In genomic region chr16:25108054-25108453, GRCh38 we compare ENCODE assay signal across 8 cellular contexts. TPM values are rescaled to one million over a fixed set of nuclear protein-coding genes. Genes with fewer than 3 reads are reported as not detected.
DNase-seq lines count a peak whose midpoint lies in the region; ATAC-seq and TF ChIP-seq lines count a peak whose summit lies in the region.

No MANE protein-coding gene starts in this region.

- dilution Hi-C loops in IMR-90 (cut with HindIII; ENCODE audit: low sequenced_read_pairs, unreplicated experiment) = no loop called here

- H4K5ac ChIP-seq in IMR-90 (ENCODE audit: low read depth, low read length) = no peak overlapping the region

- H3K79me1 ChIP-seq in IMR-90 (ENCODE audit: low read depth in 1 of 2, low read length in 2 of 2) = peaks cover 13 to 48% of the 10 kb centered on the region in 2 experiments; a peak in 3 of 4 replicates

- H3K27ac ChIP-seq in IMR-90 (ENCODE audit: insufficient read depth, low read length) (no peak overlapping the region), testis (no peak overlapping the region), sigmoid colon (peak overlapping the region in 1 of 4 donors; percentile 95)

- TF ChIP-seq CTCF in Calu3 (IDR thresholded peaks at IDR 0.05; ENCODE audit: unreplicated experiment) (no peak), IMR-90 (conservative IDR thresholded peaks at IDR 0.05; ENCODE audit: low read depth, low read length) (no peak), testis (IDR thresholded peaks at IDR 0.05) (no peak), CD14-positive monocyte (IDR thresholded peaks at IDR 0.05) (no peak), sigmoid colon (IDR thresholded peaks at IDR 0.05) (no peak)

- peak overlapping the region; percentile 95 for H3K27ac Mint-ChIP-seq in Calu3 (ENCODE audit: unreplicated experiment)
- peak overlapping the region; percentile 82 for H3K27ac Mint-ChIP-seq in activated CD4-positive, alpha-beta memory T cell treated with anti-CD3 and anti-CD28 coated beads, Interleukin-2, amount 10 ng/mL, durations not matched to agents 7 days and 5 days
- H3K27ac Mint-ChIP-seq in CD14-positive monocyte = peak overlapping the region in 1 of 7 donors; percentile 88

- no peaks in the 10 kb centered on the region for H4K20me1 ChIP-seq in IMR-90 (ENCODE audit: insufficient read depth, low read length)

- peak overlapping the region; percentile 94; the same call in 1 of the 2 replicates for H4K91ac ChIP-seq in IMR-90 (ENCODE audit: insufficient read depth, low read depth, low read length)

- H4K8ac ChIP-seq in IMR-90 (ENCODE audit: low read depth in 2 of 2, low read length in 2 of 2) = peak overlapping the region; percentile 99; a peak in 3 of 4 replicates

- no peak overlapping the region for H2BK5ac ChIP-seq in IMR-90 (ENCODE audit: low read depth, low read length, poor library complexity, severe bottlenecking)

- no peak for TF ChIP-seq RAD21 in IMR-90 (IDR thresholded peaks at IDR 0.05; ENCODE audit: low read length)

- TF ChIP-seq POLR2A in IMR-90 (IDR thresholded peaks at IDR 0.05; ENCODE audit: low read depth, low read length) = no peak
- TF ChIP-seq POLR2A in testis (IDR thresholded peaks at IDR 0.05) = no peak
- no peak for TF ChIP-seq POLR2A in sigmoid colon (IDR thresholded peaks at IDR 0.05)

- H3K56ac ChIP-seq in IMR-90 (ENCODE audit: extremely low read depth, insufficient read depth, low read length) = no peak overlapping the region

- ATAC-seq in IMR-90 (ENCODE audit: low read depth) = no peak

- H3K9me3 ChIP-seq in IMR-90 (ENCODE audit: control insufficient read depth, insufficient read depth, low read length) = no peaks in the 10 kb centered on the region
- H3K9me3 ChIP-seq in testis = no peaks in the 10 kb centered on the region
- H3K9me3 ChIP-seq in sigmoid colon = no peaks in the 10 kb centered on the region

- H3K9me3 Mint-ChIP-seq in Calu3 (ENCODE audit: low read depth, unreplicated experiment) (no peaks in the 10 kb centered on the region), CD14-positive monocyte (no peaks in the 10 kb centered on the region)
- H3K9me3 Mint-ChIP-seq in activated CD4-positive, alpha-beta memory T cell treated with anti-CD3 and anti-CD28 coated beads, Interleukin-2, amount 10 ng/mL, durations not matched to agents 7 days and 5 days = no peaks in the 10 kb centered on the region

- H3K4me3 ChIP-seq in IMR-90 (ENCODE audit: insufficient read depth, low read depth, low read length) (no peak overlapping the region), testis (no peak overlapping the region), sigmoid colon (no peak overlapping the region)

- no peak for TF ChIP-seq EP300 in sigmoid colon (IDR thresholded peaks at IDR 0.05)

- H2BK15ac ChIP-seq in IMR-90 (ENCODE audit: low read depth, low read length) = peak overlapping the region; percentile 31; the same call in 1 of the 3 replicates

- H3K27me3 ChIP-seq in IMR-90 (ENCODE audit: control insufficient read depth, insufficient read depth, low read length) = no peaks in the 10 kb centered on the region
- H3K27me3 ChIP-seq in testis = no peaks in the 10 kb centered on the region
- no peaks in the 10 kb centered on the region for H3K27me3 ChIP-seq in sigmoid colon

- H3K14ac ChIP-seq in IMR-90 (replicated peaks; ENCODE audit: low read depth, low read length) = no peak overlapping the region

- in situ Hi-C loops in IMR-90 (cut with MboI; ENCODE audit: low sequenced_read_pairs) = no loop called here

- no peak overlapping the region for H3K9ac ChIP-seq in IMR-90 (ENCODE audit: low read depth, low read length)

- peaks cover 14% of the 10 kb centered on the region; the same call in 1 of the 2 replicates for H3K9me1 ChIP-seq in IMR-90 (ENCODE audit: insufficient read depth, low read length)

- WGBS in IMR-90 (ENCODE audit: extremely low coverage in 2 of 2, insufficient read length in 1 of 2), 2 experiments = no CpG with 5 or more reads among the region's 3 CpGs
- WGBS in testis, 2 donors = 75 to 81% methylated on average over 3 of the region's 3 CpGs
- 70 to 90% methylated on average over 3 of the region's 3 CpGs for WGBS in sigmoid colon, 2 donors

- no peak overlapping the region for H2AFZ ChIP-seq in IMR-90 (replicated peaks; ENCODE audit: low read length, poor library complexity)

- no peaks in the 10 kb centered on the region for H3K36me3 ChIP-seq in IMR-90 (ENCODE audit: control insufficient read depth, insufficient read depth, low read length)
- no peaks in the 10 kb centered on the region for H3K36me3 ChIP-seq in testis (ENCODE audit: low read depth, missing control alignments)
- H3K36me3 ChIP-seq in sigmoid colon = no peaks in the 10 kb centered on the region

- H2BK120ac ChIP-seq in IMR-90 (ENCODE audit: low read depth, low read length) = peak overlapping the region; percentile 80; the same call in 1 of the 2 replicates

- H3K4me2 ChIP-seq in IMR-90 (ENCODE audit: low read depth, low read length) = no peak overlapping the region

- H3K18ac ChIP-seq in IMR-90 (ENCODE audit: low read depth, low read length) = no peak overlapping the region

- peaks cover 39% of the 10 kb centered on the region for H3K36me3 Mint-ChIP-seq in Calu3 (ENCODE audit: insufficient read depth, unreplicated experiment)
- H3K36me3 Mint-ChIP-seq in activated CD4-positive, alpha-beta memory T cell treated with anti-CD3 and anti-CD28 coated beads, Interleukin-2, amount 10 ng/mL, durations not matched to agents 7 days and 5 days (ENCODE audit: low read depth) = peaks cover 8% of the 10 kb centered on the region
- no peaks in the 10 kb centered on the region for H3K36me3 Mint-ChIP-seq in CD14-positive monocyte

- peak overlapping the region; percentile 26 for H2AK9ac ChIP-seq in IMR-90 (replicated peaks; ENCODE audit: low read depth, low read length, poor library complexity)

- peak overlapping the region; percentile 14; the same call in 1 of the 2 replicates for H3K4ac ChIP-seq in IMR-90 (ENCODE audit: low read depth, low read length)

- peak overlapping the region; percentile 59; the same call in 1 of the 2 replicates for H2AK5ac ChIP-seq in IMR-90 (ENCODE audit: low read depth, low read length)

- peak overlapping the region; percentile 42; the same call in 1 of the 2 replicates for H2BK20ac ChIP-seq in IMR-90 (ENCODE audit: low read depth, low read length)

- CTCF ChIA-PET in Calu3 (lab: Charles Lee) (no interaction called here), IMR-90 (lab: Yijun Ruan, JAX) (interaction anchor here (1.4 kb wide), 1 partner anchor 48 kb away, joined by 3 read pairs; no protein-coding TSS in a partner anchor)
- CTCF ChIA-PET in activated CD4-positive, alpha-beta memory T cell treated with anti-CD3 and anti-CD28 coated beads, Interleukin-2, amount 10 ng/mL, durations not matched to agents 7 days and 5 days (lab: Charles Lee) = interaction anchor here (0.6 to 3.1 kb wide), 6 partner anchors 51 to 117 kb away, joined by 3 to 20 read pairs (median 7); no protein-coding TSS in a partner anchor

- H3K27me3 Mint-ChIP-seq in Calu3 (ENCODE audit: unreplicated experiment) = peaks cover 6% of the 10 kb centered on the region
- H3K27me3 Mint-ChIP-seq in activated CD4-positive, alpha-beta memory T cell treated with anti-CD3 and anti-CD28 coated beads, Interleukin-2, amount 10 ng/mL, durations not matched to agents 7 days and 5 days = no peaks in the 10 kb centered on the region
- peaks cover 0 to 1% (median 0%) of the 10 kb centered on the region in 3 donors for H3K27me3 Mint-ChIP-seq in CD14-positive monocyte (ENCODE audit: low read depth in 3 of 3)

- H3K4me3 Mint-ChIP-seq in Calu3 (ENCODE audit: low read depth, unreplicated experiment) (peak overlapping the region; percentile 91), CD14-positive monocyte (peak overlapping the region in 1 of 2 donors; percentile 96)
- peak overlapping the region; percentile 90 for H3K4me3 Mint-ChIP-seq in activated CD4-positive, alpha-beta memory T cell treated with anti-CD3 and anti-CD28 coated beads, Interleukin-2, amount 10 ng/mL, durations not matched to agents 7 days and 5 days

- H3K23ac ChIP-seq in IMR-90 (ENCODE audit: low read depth, low read length) = no peak overlapping the region

- H3K4me1 Mint-ChIP-seq in Calu3 (ENCODE audit: low read depth, unreplicated experiment) (peaks cover 41% of the 10 kb centered on the region), CD14-positive monocyte (peaks cover 33% of the 10 kb centered on the region)
- peaks cover 47% of the 10 kb centered on the region for H3K4me1 Mint-ChIP-seq in activated CD4-positive, alpha-beta memory T cell treated with anti-CD3 and anti-CD28 coated beads, Interleukin-2, amount 10 ng/mL, durations not matched to agents 7 days and 5 days

- POLR2A ChIA-PET in IMR-90 (lab: Charles Lee; ENCODE audit: unreplicated experiment) = no interaction called here
- POLR2A ChIA-PET in activated CD4-positive, alpha-beta memory T cell treated with anti-CD3 and anti-CD28 coated beads, Interleukin-2, amount 10 ng/mL, durations not matched to agents 7 days and 5 days (lab: Charles Lee) = interaction anchor here (1.3 to 8.0 kb wide), 6 partner anchors 9 to 77 kb away, joined by 4 to 112 read pairs (median 6); no protein-coding TSS in a partner anchor

- H3K4me1 ChIP-seq in IMR-90 (ENCODE audit: control insufficient read depth, insufficient read depth, low read length) (peaks cover 5% of the 10 kb centered on the region), testis (peaks cover 17% of the 10 kb centered on the region), sigmoid colon (peaks cover 0 to 51% (median 43%) of the 10 kb centered on the region in 4 donors)

- no TSS peak for BruUV-seq in Calu3 (replicated peaks; lab: Mats Ljungman, UMichigan)
- no TSS peak for BruUV-seq in IMR-90 (replicated peaks; lab: Mats Ljungman, UMichigan)

- intact Hi-C loops in Calu3 (cut with micrococcal nuclease; ENCODE audit: unreplicated experiment) = loop anchor here (5.0 to 10.0 kb wide), 2 partner anchors 113 to 266 kb away; no protein-coding TSS in a partner anchor
- intact Hi-C loops in IMR-90 (cut with micrococcal nuclease) = no loop called here
- intact Hi-C loops in testis (cut with DNase I; ENCODE audit: low total_unique reads) = no loop called here
- intact Hi-C loops in CD14-positive monocyte (cut with micrococcal nuclease) = loop anchor here (5.0 kb wide), 3 partner anchors 41 to 566 kb away; no protein-coding TSS in a partner anchor
- intact Hi-C loops in sigmoid colon (cut with DNase I) = loop anchor here (2.0 to 5.0 kb wide), 2 partner anchors 59 to 76 kb away; no protein-coding TSS in a partner anchor

- DNase-seq in Calu3 = peak; percentile 45
- DNase-seq in IMR-90 = no peak
- DNase-seq in activated CD4-positive, alpha-beta memory T cell treated with anti-CD3 and anti-CD28 coated beads, Interleukin-2, amount 10 ng/mL, durations not matched to agents 7 days and 5 days = peak; percentile 49
- peak; percentile 54 for DNase-seq in left kidney (ENCODE audit: low read depth, low spot score)
- no peak for DNase-seq in Ammon's horn (ENCODE audit: low spot score)
- DNase-seq in testis = no peak
- no peak for DNase-seq in CD14-positive monocyte (ENCODE audit: low spot score)
- no peak for DNase-seq in sigmoid colon

RNA-seq across cellular contexts. Expression of gene LCMT1, which starts 3.5 kb away (rescaled TPM):
- 43.6 and 46.8 TPM in 2 replicates for total RNA-seq in Calu3 (2022)
- 60.0 and 60.4 TPM in 2 replicates for total RNA-seq in IMR-90 (2012; rRNA removed)
- 30.5 and 33.1 TPM in 2 replicates for polyA plus RNA-seq in IMR-90 (2012; rRNA removed)
- 19.3 and 26.9 TPM in 2 replicates for polyA plus RNA-seq in IMR-90 (2012; cell fraction: cytosol; rRNA removed)
- polyA plus RNA-seq in IMR-90 (2012; cell fraction: nucleus; rRNA removed; ENCODE audit: low replicate concordance) = 12.0 and 37.3 TPM in 2 replicates
- total RNA-seq in activated CD4-positive, alpha-beta memory T cell treated with anti-CD3 and anti-CD28 coated beads, Interleukin-2, amount 10 ng/mL, durations not matched to agents 7 days and 5 days = 10 to 100 TPM; 39.0 to 50.7 TPM
- 100 to 1,000 TPM in 1 of 2 donors, 10 to 100 TPM in 1; 89.1 to 101 TPM for total RNA-seq in testis
- 89.0 TPM for polyA plus RNA-seq in testis (ENCODE audit: insufficient read depth, low read depth, low replicate concordance)
- polyA plus RNA-seq in CD14-positive monocyte = 10 to 100 TPM; 33.1 to 34.2 TPM
- 10 to 100 TPM; 27.0 to 50.0 (median 36.2) TPM for total RNA-seq in sigmoid colon
- 10 to 100 TPM; 37.3 to 61.5 (median 52.3) TPM for polyA plus RNA-seq in sigmoid colon

Comparison
In these comparisons a context has a peak if more than half of its experiments do, and no peak if none do; other contexts are left out.
1. DNase-seq: peak in Calu3 (single experiment), activated CD4-positive, alpha-beta memory T cell treated with anti-CD3 and anti-CD28 coated beads, Interleukin-2, amount 10 ng/mL, durations not matched to agents 7 days and 5 days (single experiment) and left kidney (single experiment); none in IMR-90 (single experiment), Ammon's horn (single experiment), testis (single experiment), CD14-positive monocyte (single experiment) and sigmoid colon (single experiment).
2. intact Hi-C loops: an anchor here in Calu3 (5.0 to 10.0 kb wide), CD14-positive monocyte (5.0 kb wide) and sigmoid colon (2.0 to 5.0 kb wide); none called in IMR-90 and testis.